Comparison of ENCODE assay signal across 8 cellular contexts in the genomic region with DNA sequence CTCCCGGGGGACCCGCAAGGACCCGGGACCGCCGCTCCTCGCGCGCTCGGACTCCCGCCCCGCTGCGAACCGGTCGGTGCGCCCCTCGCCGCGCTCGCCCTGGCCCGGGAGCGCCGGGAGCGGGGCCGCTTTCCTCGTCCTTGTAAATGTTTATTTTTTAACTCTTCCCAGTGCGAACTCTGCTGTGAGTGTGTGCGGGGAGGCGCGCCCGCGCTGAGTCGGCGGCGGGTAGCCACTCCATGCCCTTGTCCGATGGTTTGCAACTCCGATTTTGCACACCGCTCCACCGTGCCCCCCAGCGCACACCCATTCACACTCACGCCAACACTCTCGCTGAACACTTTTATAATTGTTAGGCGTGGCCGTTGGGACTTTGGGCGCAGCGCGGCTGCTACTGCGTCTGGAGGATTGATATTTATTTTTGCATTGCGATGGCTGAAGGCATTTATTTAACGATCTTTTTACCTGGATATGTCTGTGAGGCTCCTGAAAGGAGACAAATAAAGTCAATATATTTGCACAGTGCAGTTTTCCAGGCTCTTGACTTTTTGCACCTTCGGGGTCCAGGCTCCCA. TPM values are rescaled to one million over a fixed set of nuclear protein-coding genes. Genes with fewer than 3 reads are reported as not detected.
DNase-seq lines count a peak whose midpoint lies in the region; ATAC-seq, FAIRE-seq and TF ChIP-seq lines count a peak whose summit lies in the region.

No MANE protein-coding gene starts in this region.

- H3K9me3 Mint-ChIP-seq in osteocyte (ENCODE audit: unreplicated experiment) = no peaks in the 10 kb centered on the region

- FAIRE-seq in endothelial cell of umbilical vein (lab: Jason Lieb, UNC) = no peak

- H4K20me1 ChIP-seq in endothelial cell of umbilical vein (replicated peaks; ENCODE audit: control insufficient read depth, extremely low read depth, insufficient read depth, low read length) = no peaks in the 10 kb centered on the region

- intact Hi-C loops in endothelial cell of umbilical vein (cut with micrococcal nuclease) = loop anchor here (2.0 kb wide), 1 partner anchor 21 kb away; no protein-coding TSS in a partner anchor

- H3K4me3 Mint-ChIP-seq in osteocyte (ENCODE audit: unreplicated experiment) = peak overlapping the region; percentile 86

- H3K4me1 ChIP-seq in Peyer's patch (peaks cover 0 to 28% (median 1%) of the 10 kb centered on the region in 4 donors), endothelial cell of umbilical vein (ENCODE audit: control insufficient read depth, extremely low read depth, insufficient read depth, low read length) (peaks cover 13% of the 10 kb centered on the region)

- peak overlapping the region; percentile 86 for H3K4me2 ChIP-seq in endothelial cell of umbilical vein (ENCODE audit: insufficient read depth, low read length)

- TF ChIP-seq CTCF in Peyer's patch (IDR thresholded peaks at IDR 0.05) = no peak
- no peak for TF ChIP-seq CTCF in endothelial cell of umbilical vein (IDR thresholded peaks at IDR 0.05; ENCODE audit: extremely low read depth in 1 of 2, insufficient read depth in 1 of 2, low read depth in 1 of 2, low read length in 2 of 2)
- no peak for TF ChIP-seq CTCF in osteocyte (IDR thresholded peaks at IDR 0.05)

- no peak for ATAC-seq in GM19324 (IDR thresholded peaks at IDR 0.05; ENCODE audit: low FRiP score, unreplicated experiment)
- ATAC-seq in GM21390 (IDR thresholded peaks at IDR 0.05; ENCODE audit: unreplicated experiment) = no peak

- peak; percentile 33 for DNase-seq in GM03348 (ENCODE audit: low spot score)
- DNase-seq in Peyer's patch = peak in 1 of 3 donors; percentile 41
- DNase-seq in endothelial cell of umbilical vein (ENCODE audit: low read depth, low spot score) = peak; percentile 42
- DNase-seq in osteocyte (ENCODE audit: extremely low spot score, unreplicated experiment) = no peak
- no peak for DNase-seq in NOMO-1 treated with dmso at 0.1 percent for 144 hours (lab: John Stamatoyannopoulos, UW; ENCODE audit: unreplicated experiment)
- DNase-seq in activated CD8-positive, alpha-beta memory T cell treated with anti-CD3 and anti-CD28 coated beads, Interleukin-2, amount 50 U/mL, for 48 hours = no peak

- peak overlapping the region; percentile 64 for H2AFZ ChIP-seq in endothelial cell of umbilical vein (ENCODE audit: low read depth, low read length)

- peaks cover 20% of the 10 kb centered on the region for H3K4me1 Mint-ChIP-seq in osteocyte (ENCODE audit: unreplicated experiment)

- H3K4me3 ChIP-seq in Peyer's patch = peak overlapping the region; percentile 42 to 70 (median 54)
- peak overlapping the region; percentile 54 to 66 (median 61) for H3K4me3 ChIP-seq in endothelial cell of umbilical vein (replicated peaks in 1 of 3; ENCODE audit: insufficient read depth in 1 of 3, low read depth in 1 of 3, low read length in 3 of 3)

- BruUV-seq in endothelial cell of umbilical vein (replicated peaks; lab: Mats Ljungman, UMichigan) = TSS peak; percentile 76

- H3K36me3 Mint-ChIP-seq in osteocyte (ENCODE audit: unreplicated experiment) = peaks cover 4% of the 10 kb centered on the region

- CTCF ChIA-PET in endothelial cell of umbilical vein (lab: Charles Lee) = interaction anchor here (1.2 to 15.5 kb wide), 8 partner anchors 10 to 593 kb away, joined by 3 to 352 read pairs (median 15); no protein-coding TSS in a partner anchor

- POLR2A ChIA-PET in endothelial cell of umbilical vein (lab: Charles Lee) = interaction anchor here (1.2 to 2.0 kb wide), 3 partner anchors 10 to 54 kb away, joined by 3 to 8 read pairs (median 4); no protein-coding TSS in a partner anchor

- no peak overlapping the region for H3K27ac Mint-ChIP-seq in osteocyte (ENCODE audit: unreplicated experiment)

- H3K36me3 ChIP-seq in Peyer's patch (no peaks in the 10 kb centered on the region), endothelial cell of umbilical vein (ENCODE audit: control insufficient read depth in 2 of 2, extremely low read depth in 1 of 2, insufficient read depth in 2 of 2, low read length in 2 of 2) (no peaks in the 10 kb centered on the region)

- peak overlapping the region; percentile 18 for H3K9ac ChIP-seq in endothelial cell of umbilical vein (replicated peaks; ENCODE audit: extremely low read depth, insufficient read depth, low read length)

- H3K27ac ChIP-seq in Peyer's patch = peak overlapping the region; percentile 54 to 93 (median 82)
- H3K27ac ChIP-seq in endothelial cell of umbilical vein (ENCODE audit: insufficient read depth, low read depth, low read length) = no peak overlapping the region

- H3K9me1 ChIP-seq in endothelial cell of umbilical vein (replicated peaks; ENCODE audit: control insufficient read depth, extremely low read depth, insufficient read depth, low read length) = no peaks in the 10 kb centered on the region

- TF ChIP-seq POLR2A in Peyer's patch (IDR thresholded peaks at IDR 0.05) (no peak), endothelial cell of umbilical vein (IDR thresholded peaks at IDR 0.05; ENCODE audit: low read depth, low read length) (no peak)

- peaks cover 55% of the 10 kb centered on the region for H3K27me3 Mint-ChIP-seq in osteocyte (ENCODE audit: unreplicated experiment)

- dilution Hi-C loops in endothelial cell of umbilical vein (cut with MboI; ENCODE audit: extremely low pct_ligation_motif_present, low sequenced_read_pairs) = no loop called here

- no peaks in the 10 kb centered on the region for H3K79me2 ChIP-seq in endothelial cell of umbilical vein (ENCODE audit: control insufficient read depth, insufficient read depth, low read length)

- peaks cover 0 to 17% of the 10 kb centered on the region in 2 donors for H3K27me3 ChIP-seq in Peyer's patch
- peaks cover 11 to 26% of the 10 kb centered on the region in 2 experiments for H3K27me3 ChIP-seq in endothelial cell of umbilical vein (ENCODE audit: control insufficient read depth in 2 of 2, insufficient read depth in 2 of 2, low read length in 2 of 2)

- no peaks in the 10 kb centered on the region for H3K9me3 ChIP-seq in Peyer's patch
- no peaks in the 10 kb centered on the region for H3K9me3 ChIP-seq in endothelial cell of umbilical vein (replicated peaks; ENCODE audit: control insufficient read depth, insufficient read depth, low read length)

TF ChIP-seq in endothelial cell of umbilical vein, 7 proteins besides CTCF, POLR2A, EP300 and RAD21:
- no peak for TF ChIP-seq FOS (IDR thresholded peaks at IDR 0.05; ENCODE audit: borderline replicate concordance, insufficient read depth, low read length)
- TF ChIP-seq, protein P1, sequence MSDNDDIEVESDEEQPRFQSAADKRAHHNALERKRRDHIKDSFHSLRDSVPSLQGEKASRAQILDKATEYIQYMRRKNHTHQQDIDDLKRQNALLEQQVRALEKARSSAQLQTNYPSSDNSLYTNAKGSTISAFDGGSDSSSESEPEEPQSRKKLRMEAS (IDR thresholded peaks at IDR 0.05; ENCODE audit: insufficient read depth, insufficient read length) = no peak
- no peak for TF ChIP-seq JUN (IDR thresholded peaks at IDR 0.05; ENCODE audit: borderline replicate concordance, insufficient read depth, insufficient read length, low read depth)
- no peak for TF ChIP-seq MYC (IDR thresholded peaks at IDR 0.05; ENCODE audit: low read depth, low read length)
- TF ChIP-seq POLR2AphosphoS5 (IDR thresholded peaks at IDR 0.05; ENCODE audit: insufficient read depth, low read depth, low read length) = no peak
- no peak for TF ChIP-seq GATA2 (IDR thresholded peaks at IDR 0.05; ENCODE audit: insufficient read depth, insufficient read length, low read depth, low read length)
- TF ChIP-seq EZH2 (IDR thresholded peaks at IDR 0.05; ENCODE audit: borderline replicate concordance, low read depth, low read length, severe bottlenecking) = no peak
TF ChIP-seq in endothelial cell of umbilical vein: peak in this region for 0.

RNA-seq across cellular contexts. Expression of a gene that starts 1.0 kb away (rescaled TPM):
- total RNA-seq in Peyer's patch = 10 to 100 TPM in 3 of 4 donors, 1 to 10 TPM in 1; 4.9 to 82.5 (median 31.6) TPM
- 2.4 and 3.8 TPM in 2 replicates for total RNA-seq in endothelial cell of umbilical vein
- polyA plus RNA-seq in endothelial cell of umbilical vein = 7.5 and 8.8 TPM in 2 replicates
- 4.8 and 8.3 TPM in 2 replicates for polyA plus RNA-seq in endothelial cell of umbilical vein (2011; cell fraction: cytosol; rRNA removed)
- polyA plus RNA-seq in endothelial cell of umbilical vein (2011; cell fraction: nucleus; rRNA removed) = 5.8 and 6.9 TPM in 2 replicates
- polyA plus RNA-seq in endothelial cell of umbilical vein (2012) = 7.9 and 12.5 TPM in 2 replicates
- polyA minus RNA-seq in endothelial cell of umbilical vein = 0.70 and 1.3 TPM in 2 replicates
- not detected for polyA minus RNA-seq in endothelial cell of umbilical vein (2011; cell fraction: cytosol; rRNA and poly(A)+ RNA removed)
- 1.9 and 4.9 TPM in 2 replicates for polyA minus RNA-seq in endothelial cell of umbilical vein (2011; cell fraction: nucleus; rRNA and poly(A)+ RNA removed)
- 1.1 and 1.2 TPM in 2 replicates for total RNA-seq in osteocyte

Comparison
In these comparisons a context has a peak if more than half of its experiments do, and no peak if none do; other contexts are left out.
1. DNase-seq: peak in GM03348 (single experiment) and endothelial cell of umbilical vein (single experiment); none in osteocyte (single experiment), NOMO-1 treated with dmso at 0.1 percent for 144 hours (single experiment) and activated CD8-positive, alpha-beta memory T cell treated with anti-CD3 and anti-CD28 coated beads, Interleukin-2, amount 50 U/mL, for 48 hours (single experiment).